ENCODE assay signal across 8 cellular contexts in genomic region chr15:66923438-66923881, GRCh38.
A peak's percentile ranks its signal among the peaks of the same experiment; 100 is the strongest.
DNase-seq lines count a peak whose midpoint lies in the region; ATAC-seq and TF ChIP-seq lines count a peak whose summit lies in the region.

No MANE protein-coding gene starts in this region.

- H3K27ac Mint-ChIP-seq in activated naive CD4-positive, alpha-beta T cell treated with anti-CD3 and anti-CD28 coated beads, Interleukin-2, amount 50 U/mL, for 72 hours: no peak overlapping the region
- no peak overlapping the region for H3K27ac Mint-ChIP-seq in immature natural killer cell

- H3K27me3 ChIP-seq in DOHH2 (ENCODE audit: control insufficient read depth, low read length) (no peaks in the 10 kb centered on the region), left lung (no peaks in the 10 kb centered on the region)

- H3K27me3 Mint-ChIP-seq in immature natural killer cell (ENCODE audit: low read depth in 3 of 3): peaks cover 2 to 11% (median 4%) of the 10 kb centered on the region in 3 donors

- peaks cover 0 to 11% of the 10 kb centered on the region in 2 donors for H3K9me3 Mint-ChIP-seq in activated naive CD4-positive, alpha-beta T cell treated with anti-CD3 and anti-CD28 coated beads, Interleukin-2, amount 50 U/mL, for 72 hours
- H3K9me3 Mint-ChIP-seq in immature natural killer cell: no peaks in the 10 kb centered on the region

- H3K36me3 Mint-ChIP-seq in activated naive CD4-positive, alpha-beta T cell treated with anti-CD3 and anti-CD28 coated beads, Interleukin-2, amount 50 U/mL, for 72 hours: peaks cover 8 to 11% of the 10 kb centered on the region in 2 donors
- H3K36me3 Mint-ChIP-seq in immature natural killer cell: no peaks in the 10 kb centered on the region

- no peaks in the 10 kb centered on the region for H3F3A ChIP-seq in DOHH2 (ENCODE audit: control insufficient read depth, insufficient read depth)

- no peak overlapping the region for H3K4me3 ChIP-seq in DOHH2 (ENCODE audit: low read length)
- no peak overlapping the region for H3K4me3 ChIP-seq in NB4 (ENCODE audit: low read depth, low read length)
- no peak overlapping the region for H3K4me3 ChIP-seq in left lung

- peaks cover 19% of the 10 kb centered on the region for H3K9me3 ChIP-seq in DOHH2 (ENCODE audit: control insufficient read depth, insufficient read depth, low read length)
- H3K9me3 ChIP-seq in left lung: peaks cover 0 to 9% of the 10 kb centered on the region in 2 donors

- peak; percentile 68 to 75 for ATAC-seq in activated naive CD4-positive, alpha-beta T cell treated with anti-CD3 and anti-CD28 coated beads, Interleukin-2, amount 50 U/mL, for 72 hours
- ATAC-seq in left lung (peak; percentile 18), GM21825 (IDR thresholded peaks at IDR 0.05; ENCODE audit: unreplicated experiment) (no peak), GM18505 (IDR thresholded peaks at IDR 0.05; ENCODE audit: unreplicated experiment) (no peak)

- DNase-seq in NB4 (ENCODE audit: low read depth) (peak; percentile 40), left lung (no peak), immature natural killer cell (no peak), midbrain (lab: John Stamatoyannopoulos, UW) (no peak)
- peak in 1 of 2 donors; percentile 46 for DNase-seq in activated naive CD4-positive, alpha-beta T cell treated with anti-CD3 and anti-CD28 coated beads, Interleukin-2, amount 50 U/mL, for 72 hours (ENCODE audit: low spot score in 2 of 2)

- no peaks in the 10 kb centered on the region for H3K36me3 ChIP-seq in DOHH2 (ENCODE audit: control insufficient read depth, low read length)
- no peaks in the 10 kb centered on the region for H3K36me3 ChIP-seq in left lung

- H3K27ac ChIP-seq in DOHH2 (ENCODE audit: low read depth, low read length): no peak overlapping the region
- no peak overlapping the region for H3K27ac ChIP-seq in left lung

- no peak for TF ChIP-seq POLR2A in NB4 (IDR thresholded peaks at IDR 0.05; ENCODE audit: extremely low read depth, insufficient read length)
- no peak for TF ChIP-seq POLR2A in GM18505 (IDR thresholded peaks at IDR 0.05; ENCODE audit: borderline replicate concordance, extremely low read depth, insufficient read depth, insufficient read length)

- H3K4me1 ChIP-seq in DOHH2 (ENCODE audit: control insufficient read depth, low read length): no peaks in the 10 kb centered on the region
- peaks cover 0 to 12% of the 10 kb centered on the region in 2 donors for H3K4me1 ChIP-seq in left lung

- TF ChIP-seq CTCF in DOHH2 (IDR thresholded peaks at IDR 0.05; ENCODE audit: low read depth, low read length, poor library complexity, severe bottlenecking) (peak; percentile 76), NB4 (IDR thresholded peaks at IDR 0.05; ENCODE audit: low read depth, low read length) (peak; percentile 28), left lung (IDR thresholded peaks at IDR 0.05) (peak in 1 of 2 donors; percentile 24)

- no peaks in the 10 kb centered on the region for H3K79me2 ChIP-seq in DOHH2 (ENCODE audit: control insufficient read depth, low read length)

- peaks cover 0 to 3% of the 10 kb centered on the region in 2 donors for H3K4me1 Mint-ChIP-seq in immature natural killer cell

- intact Hi-C loops in left lung (cut with DNase I): no loop called here

- H4K20me1 ChIP-seq in DOHH2 (ENCODE audit: control insufficient read depth, insufficient read depth, low read depth, low read length): no peaks in the 10 kb centered on the region

- H3K4me2 ChIP-seq in DOHH2 (ENCODE audit: low read length): no peak overlapping the region

- no peaks in the 10 kb centered on the region for H3K9me2 ChIP-seq in DOHH2 (replicated peaks; ENCODE audit: control insufficient read depth, low read length)

- no peak overlapping the region for H3K4me3 Mint-ChIP-seq in immature natural killer cell

Comparison
In these comparisons a context has a peak if more than half of its experiments do, and no peak if none do; other contexts are left out.
1. ATAC-seq: peak in activated naive CD4-positive, alpha-beta T cell treated with anti-CD3 and anti-CD28 coated beads, Interleukin-2, amount 50 U/mL, for 72 hours (2 of 2) and left lung (single experiment); none in GM21825 (single experiment) and GM18505 (single experiment).